Comparison of ENCODE assay signal across 1 cellular context in genomic region chr10:25016349-25017246, GRCh38.
TF ChIP-seq lines count a peak whose summit lies in the region.

A gene with protein sequence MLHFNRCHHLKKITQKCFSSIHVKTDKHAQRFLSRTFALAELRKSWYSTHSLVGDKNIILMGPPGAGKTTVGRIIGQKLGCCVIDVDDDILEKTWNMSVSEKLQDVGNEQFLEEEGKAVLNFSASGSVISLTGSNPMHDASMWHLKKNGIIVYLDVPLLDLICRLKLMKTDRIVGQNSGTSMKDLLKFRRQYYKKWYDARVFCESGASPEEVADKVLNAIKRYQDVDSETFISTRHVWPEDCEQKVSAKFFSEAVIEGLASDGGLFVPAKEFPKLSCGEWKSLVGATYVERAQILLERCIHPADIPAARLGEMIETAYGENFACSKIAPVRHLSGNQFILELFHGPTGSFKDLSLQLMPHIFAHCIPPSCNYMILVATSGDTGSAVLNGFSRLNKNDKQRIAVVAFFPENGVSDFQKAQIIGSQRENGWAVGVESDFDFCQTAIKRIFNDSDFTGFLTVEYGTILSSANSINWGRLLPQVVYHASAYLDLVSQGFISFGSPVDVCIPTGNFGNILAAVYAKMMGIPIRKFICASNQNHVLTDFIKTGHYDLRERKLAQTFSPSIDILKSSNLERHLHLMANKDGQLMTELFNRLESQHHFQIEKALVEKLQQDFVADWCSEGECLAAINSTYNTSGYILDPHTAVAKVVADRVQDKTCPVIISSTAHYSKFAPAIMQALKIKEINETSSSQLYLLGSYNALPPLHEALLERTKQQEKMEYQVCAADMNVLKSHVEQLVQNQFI (plus strand): TSS chr10:25016612. CDS start chr10:25023224, 6,612 bp downstream.

TF ChIP-seq in HepG2, 621 proteins besides CTCF, POLR2A, EP300 and RAD21 (continued from another document and continues in another):
- no peak for TF ChIP-seq ZBTB40 (IDR thresholded peaks at IDR 0.05)
- peak; percentile 90; the same call in 1 of the 2 replicates for TF ChIP-seq ZBTB40 (CRISPR knock-in tag; IDR thresholded peaks at IDR 0.05)
- TF ChIP-seq IRF1 (CRISPR knock-in tag; IDR thresholded peaks at IDR 0.05; ENCODE audit: low read depth) = 0 out of 2 replicates have a peak, but pooled peaks have one; percentile 81
- TF ChIP-seq ZBTB7B (CRISPR knock-in tag; IDR thresholded peaks at IDR 0.05) = no peak
- TF ChIP-seq ZNF720 (CRISPR knock-in tag; IDR thresholded peaks at IDR 0.05) = no peak
- TF ChIP-seq CENPX (CRISPR knock-in tag; IDR thresholded peaks at IDR 0.05) = 0 out of 2 replicates have a peak, but pooled peaks have one; percentile 39
- peak; percentile 76 for TF ChIP-seq U2AF1 (optimal IDR thresholded peaks at IDR 0.05; ENCODE audit: low read depth, low read length)
- TF ChIP-seq ZNF572 (CRISPR knock-in tag; IDR thresholded peaks at IDR 0.05) = no peak
- peak; percentile 91 for TF ChIP-seq SALL1 (CRISPR knock-in tag; IDR thresholded peaks at IDR 0.05)
- no peak for TF ChIP-seq ATAD3A (CRISPR knock-in tag; IDR thresholded peaks at IDR 0.05)
- TF ChIP-seq ZNF652 (CRISPR knock-in tag; IDR thresholded peaks at IDR 0.05; ENCODE audit: borderline replicate concordance, low read depth) = no peak
- no peak for TF ChIP-seq FOXA1 (IDR thresholded peaks at IDR 0.05)
- no peak; the same call in 1 of the 2 replicates for TF ChIP-seq FOXA1 (CRISPR knock-in tag; IDR thresholded peaks at IDR 0.05)
- TF ChIP-seq ZZZ3 (CRISPR knock-in tag; IDR thresholded peaks at IDR 0.05; ENCODE audit: borderline replicate concordance) = 0 out of 2 replicates have a peak, but pooled peaks have one; percentile 38
- peak; percentile 44; the same call in 1 of the 2 replicates for TF ChIP-seq ETV6 (CRISPR knock-in tag; conservative IDR thresholded peaks at IDR 0.05)
- TF ChIP-seq ATF6 (CRISPR knock-in tag; conservative IDR thresholded peaks at IDR 0.05) = 0 out of 2 replicates have a peak, but pooled peaks have one; percentile 87
- TF ChIP-seq SETDB1 (CRISPR knock-in tag; IDR thresholded peaks at IDR 0.05; ENCODE audit: borderline replicate concordance) = no peak
- TF ChIP-seq KLF13 (CRISPR knock-in tag; IDR thresholded peaks at IDR 0.05) = peak; percentile 39; the same call in 1 of the 2 replicates
- peak; percentile 92 for TF ChIP-seq SPEN (CRISPR knock-in tag; IDR thresholded peaks at IDR 0.05; ENCODE audit: low read depth)
- peak; percentile 74; the same call in 1 of the 2 replicates for TF ChIP-seq ZNF83 (CRISPR knock-in tag; IDR thresholded peaks at IDR 0.05; ENCODE audit: borderline replicate concordance)
- 0 out of 2 replicates have a peak, but pooled peaks have one; percentile 82 for TF ChIP-seq CC2D1A (CRISPR knock-in tag; IDR thresholded peaks at IDR 0.05)
- 0 out of 2 replicates have a peak, but pooled peaks have one; percentile 28 for TF ChIP-seq ZNF552 (CRISPR knock-in tag; IDR thresholded peaks at IDR 0.05; ENCODE audit: borderline replicate concordance)
- TF ChIP-seq NBN (conservative IDR thresholded peaks at IDR 0.05) = no peak
- TF ChIP-seq, protein P1, sequence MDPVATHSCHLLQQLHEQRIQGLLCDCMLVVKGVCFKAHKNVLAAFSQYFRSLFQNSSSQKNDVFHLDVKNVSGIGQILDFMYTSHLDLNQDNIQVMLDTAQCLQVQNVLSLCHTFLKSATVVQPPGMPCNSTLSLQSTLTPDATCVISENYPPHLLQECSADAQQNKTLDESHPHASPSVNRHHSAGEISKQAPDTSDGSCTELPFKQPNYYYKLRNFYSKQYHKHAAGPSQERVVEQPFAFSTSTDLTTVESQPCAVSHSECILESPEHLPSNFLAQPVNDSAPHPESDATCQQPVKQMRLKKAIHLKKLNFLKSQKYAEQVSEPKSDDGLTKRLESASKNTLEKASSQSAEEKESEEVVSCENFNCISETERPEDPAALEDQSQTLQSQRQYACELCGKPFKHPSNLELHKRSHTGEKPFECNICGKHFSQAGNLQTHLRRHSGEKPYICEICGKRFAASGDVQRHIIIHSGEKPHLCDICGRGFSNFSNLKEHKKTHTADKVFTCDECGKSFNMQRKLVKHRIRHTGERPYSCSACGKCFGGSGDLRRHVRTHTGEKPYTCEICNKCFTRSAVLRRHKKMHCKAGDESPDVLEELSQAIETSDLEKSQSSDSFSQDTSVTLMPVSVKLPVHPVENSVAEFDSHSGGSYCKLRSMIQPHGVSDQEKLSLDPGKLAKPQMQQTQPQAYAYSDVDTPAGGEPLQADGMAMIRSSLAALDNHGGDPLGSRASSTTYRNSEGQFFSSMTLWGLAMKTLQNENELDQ (CRISPR knock-in tag; IDR thresholded peaks at IDR 0.05; ENCODE audit: borderline replicate concordance) = no peak
- no peak for TF ChIP-seq KDM5A (IDR thresholded peaks at IDR 0.05; ENCODE audit: borderline replicate concordance, low read length)
- peak; percentile 84 for TF ChIP-seq PHF21A (CRISPR knock-in tag; IDR thresholded peaks at IDR 0.05)
- peak; percentile 83 for TF ChIP-seq GMEB2 (CRISPR knock-in tag; IDR thresholded peaks at IDR 0.05; ENCODE audit: low read depth)
- peak; percentile 96 for TF ChIP-seq USF2 (IDR thresholded peaks at IDR 0.05; ENCODE audit: low read depth, low read length)
- TF ChIP-seq USF2 (CRISPR knock-in tag; IDR thresholded peaks at IDR 0.05; ENCODE audit: borderline replicate concordance) = peak; percentile 99
- peak; percentile 36; the same call in 1 of the 2 replicates for TF ChIP-seq PATZ1 (CRISPR knock-in tag; IDR thresholded peaks at IDR 0.05)
- TF ChIP-seq SMC3 (IDR thresholded peaks at IDR 0.05; ENCODE audit: low read length) = no peak
- peak; percentile 85 for TF ChIP-seq JUNB (CRISPR knock-in tag; IDR thresholded peaks at IDR 0.05; ENCODE audit: borderline replicate concordance)
- peak; percentile 66; the same call in 1 of the 2 replicates for TF ChIP-seq ZNF570 (CRISPR knock-in tag; IDR thresholded peaks at IDR 0.05; ENCODE audit: borderline replicate concordance)
